8 cellular contexts compared by ENCODE assay signal in genomic region chr2:42770288-42771131, GRCh38. TPM values are rescaled to one million over a fixed set of nuclear protein-coding genes. Genes with fewer than 3 reads are reported as not detected.
DNase-seq lines count a peak whose midpoint lies in the region; ATAC-seq, FAIRE-seq and TF ChIP-seq lines count a peak whose summit lies in the region.

No MANE protein-coding gene starts in this region.

- H3K9me3 ChIP-seq in DND-41 (ENCODE audit: insufficient read depth, low read length, severe bottlenecking) (no peaks in the 10 kb centered on the region), K562 (replicated peaks; ENCODE audit: control insufficient read depth, insufficient read depth, low read depth, low read length) (no peaks in the 10 kb centered on the region), HepG2 (ENCODE audit: low read length) (no peaks in the 10 kb centered on the region)

- TF ChIP-seq EP300 in K562 (IDR thresholded peaks at IDR 0.05; ENCODE audit: low read length) = no peak
- no peak for TF ChIP-seq EP300 in HepG2 (IDR thresholded peaks at IDR 0.05; ENCODE audit: low read depth in 2 of 2, low read length in 2 of 2)
- no peak for TF ChIP-seq EP300 in HepG2 (CRISPR knock-in tag; IDR thresholded peaks at IDR 0.05; ENCODE audit: borderline replicate concordance)

- ATAC-seq in DND-41 (ENCODE audit: insufficient read depth, low read depth) = peak; percentile 56; the same call in 2 of the 3 replicates
- ATAC-seq in K562 = peak; percentile 99
- ATAC-seq in HepG2 = peak; percentile 90
- no peak for ATAC-seq in HG02610 (IDR thresholded peaks at IDR 0.05; ENCODE audit: unreplicated experiment)

- BruUV-seq in K562 (replicated peaks; lab: Mats Ljungman, UMichigan) (no TSS peak), HepG2 (replicated peaks; lab: Mats Ljungman, UMichigan) (no TSS peak)

- CTCF ChIA-PET in K562 (lab: Yijun Ruan, JAX; ENCODE audit: low intra/inter-chr PET ratio) = interaction anchor here (0.6 to 1.4 kb wide), 4 partner anchors 107 to 675 kb away, joined by 3 to 6 read pairs (median 4); no protein-coding TSS in a partner anchor
- CTCF ChIA-PET in HepG2 (lab: Yijun Ruan, JAX; ENCODE audit: low intra/inter-chr PET ratio, low total read pairs) = interaction anchor here (1.1 kb wide), 1 partner anchor 24 kb away, joined by 3 read pairs; no protein-coding TSS in a partner anchor

- H3K79me2 ChIP-seq in DND-41 (ENCODE audit: insufficient read depth, low read length) (no peaks in the 10 kb centered on the region), K562 (ENCODE audit: control insufficient read depth, insufficient read depth, low read length) (no peaks in the 10 kb centered on the region), HepG2 (ENCODE audit: insufficient read depth, low read length) (no peaks in the 10 kb centered on the region)

- TF ChIP-seq CTCF in DND-41 (IDR thresholded peaks at IDR 0.05; ENCODE audit: borderline replicate concordance, extremely low read depth, low read length, poor library complexity, severe bottlenecking) = peak; percentile 43
- TF ChIP-seq CTCF in K562 (IDR thresholded peaks at IDR 0.05 in 2 of 3, conservative IDR thresholded peaks at IDR 0.05 in 1 of 3; ENCODE audit: insufficient read depth in 2 of 3, low read depth in 1 of 3, low read length in 3 of 3) = peak; percentile 94 to 100 (median 99)
- TF ChIP-seq CTCF in HepG2 (CRISPR knock-in tag; IDR thresholded peaks at IDR 0.05) = peak; percentile 82

- TF ChIP-seq RAD21 in K562 (CRISPR knock-in tag; conservative IDR thresholded peaks at IDR 0.05 in 1 of 2, IDR thresholded peaks at IDR 0.05 in 1 of 2) (peak; percentile 68 to 89), HepG2 (CRISPR knock-in tag; IDR thresholded peaks at IDR 0.05) (peak; percentile 75)

- no peak for FAIRE-seq in H54 (lab: Jason Lieb, UNC)
- FAIRE-seq in K562 (lab: Jason Lieb, UNC) = peak; percentile 95
- FAIRE-seq in HepG2 (lab: Jason Lieb, UNC) = peak; percentile 72

- no peak overlapping the region for H3K4me3 ChIP-seq in DND-41 (ENCODE audit: low read depth in 1 of 2, low read length in 2 of 2)
- H3K4me3 ChIP-seq in K562 = no peak overlapping the region
- H3K4me3 ChIP-seq in HepG2 (replicated peaks in 1 of 3; ENCODE audit: insufficient read depth in 1 of 3, low read depth in 2 of 3, low read length in 3 of 3) = no peak overlapping the region

- H3K9ac ChIP-seq in DND-41 (ENCODE audit: low read depth, low read length) = no peak overlapping the region
- peak overlapping the region in 1 of 2 experiments; percentile 36; a peak in 2 of 4 replicates for H3K9ac ChIP-seq in K562 (ENCODE audit: insufficient read depth in 1 of 2, low read depth in 2 of 2, low read length in 2 of 2)
- H3K9ac ChIP-seq in HepG2 (ENCODE audit: insufficient read depth, low read depth, low read length) = no peak overlapping the region

- TF ChIP-seq POLR2A in H54 (IDR thresholded peaks at IDR 0.05; ENCODE audit: low read depth, low read length) (no peak), K562 (conservative IDR thresholded peaks at IDR 0.05) (no peak), HepG2 (IDR thresholded peaks at IDR 0.05; ENCODE audit: insufficient read depth in 1 of 2, low read depth in 2 of 2, low read length in 2 of 2) (peak in 1 of 2 experiments; percentile 18; a peak in 1 of 4 replicates)

- no peak overlapping the region for H3K4me2 ChIP-seq in DND-41 (ENCODE audit: insufficient read depth, low read length)
- 0 out of 2 replicates have a peak overlapping the region, but pooled peaks have one; percentile 4 for H3K4me2 ChIP-seq in K562 (ENCODE audit: insufficient read depth, low read length)
- no peak overlapping the region for H3K4me2 ChIP-seq in HepG2 (ENCODE audit: low read depth, low read length)

- H3K27me3 ChIP-seq in DND-41 (ENCODE audit: insufficient read depth, low read length, poor library complexity) = no peaks in the 10 kb centered on the region
- no peaks in the 10 kb centered on the region for H3K27me3 ChIP-seq in K562 (ENCODE audit: control insufficient read depth in 2 of 2, insufficient read depth in 2 of 2, low read length in 2 of 2)
- no peaks in the 10 kb centered on the region for H3K27me3 ChIP-seq in HepG2 (ENCODE audit: control insufficient read depth in 1 of 2, insufficient read depth in 2 of 2, low read length in 2 of 2)

- no peaks in the 10 kb centered on the region for H3K4me1 ChIP-seq in DND-41 (ENCODE audit: insufficient read depth, low read length)
- peaks cover 0 to 13% of the 10 kb centered on the region in 2 experiments; a peak in 2 of 5 replicates for H3K4me1 ChIP-seq in K562 (replicated peaks in 1 of 2; ENCODE audit: control insufficient read depth in 2 of 2, insufficient read depth in 2 of 2, low read length in 2 of 2)
- H3K4me1 ChIP-seq in HepG2 (ENCODE audit: insufficient read depth, low read length) = no peaks in the 10 kb centered on the region

- H3K36me3 ChIP-seq in DND-41 (ENCODE audit: insufficient read depth, low read length) = no peaks in the 10 kb centered on the region
- H3K36me3 ChIP-seq in K562 (ENCODE audit: control insufficient read depth, insufficient read depth, low read length) = no peaks in the 10 kb centered on the region
- peaks cover 1 to 3% of the 10 kb centered on the region in 2 experiments; a peak in 4 of 5 replicates for H3K36me3 ChIP-seq in HepG2 (replicated peaks in 1 of 2; ENCODE audit: control insufficient read depth in 1 of 2, insufficient read depth in 2 of 2, low read length in 2 of 2)

- WGBS in K562 (ENCODE audit: insufficient coverage, low coverage, missing lambda C conversion rate) = 20% methylated on average over 16 of the region's 19 CpGs
- WGBS in HepG2 (ENCODE audit: low lambda C conversion rate) = 87% methylated on average over 19 of the region's 19 CpGs

- DNase-seq in DND-41 (no peak), H54 (ENCODE audit: insufficient read length, low spot score) (peak; percentile 63), NCI-H226 (peak; percentile 22), K562 (ENCODE audit: extremely low read depth in 1 of 4, low spot score in 3 of 4) (peak; percentile 85 to 88 (median 86)), HepG2 (ENCODE audit: low spot score) (peak; percentile 73), DMS114 treated with DMSO at 0.1 percent for 48 hours (lab: John Stamatoyannopoulos, UW; ENCODE audit: unreplicated experiment) (no peak), GOT3 (lab: John Stamatoyannopoulos, UW) (no peak)

- H3K27ac ChIP-seq in DND-41 (ENCODE audit: low read length) = no peak overlapping the region
- no peak overlapping the region for H3K27ac ChIP-seq in K562 (ENCODE audit: extremely low read depth, low read depth, low read length)
- no peak overlapping the region for H3K27ac ChIP-seq in HepG2 (ENCODE audit: extremely low read length, insufficient read depth, low read length)

- no peak overlapping the region for H2AFZ ChIP-seq in DND-41 (ENCODE audit: low read depth, low read length)
- peak overlapping the region; percentile 85 for H2AFZ ChIP-seq in K562 (ENCODE audit: low read depth, low read length)
- H2AFZ ChIP-seq in HepG2 (ENCODE audit: low read length) = no peak overlapping the region

- POLR2A ChIA-PET in K562 (lab: Yijun Ruan, JAX) (interaction anchor here (1.2 kb wide), 1 partner anchor 18 kb away, joined by 3 read pairs; no protein-coding TSS in a partner anchor), HepG2 (lab: Yijun Ruan, JAX) (no interaction called here)

- H4K20me1 ChIP-seq in DND-41 (ENCODE audit: insufficient read depth, low read length) (no peaks in the 10 kb centered on the region), K562 (replicated peaks; ENCODE audit: control insufficient read depth, insufficient read depth, low read length) (no peaks in the 10 kb centered on the region), HepG2 (ENCODE audit: insufficient read depth, low read length) (no peaks in the 10 kb centered on the region)

- intact Hi-C loops in K562 (cut with micrococcal nuclease) (loop anchor here (1.0 to 2.0 kb wide), 2 partner anchors 257 to 276 kb away; no protein-coding TSS in a partner anchor), HepG2 (cut with micrococcal nuclease; ENCODE audit: unreplicated experiment) (no loop called here)

- no peaks in the 10 kb centered on the region for H3K9me1 ChIP-seq in K562 (ENCODE audit: control insufficient read depth, insufficient read depth, low read length)

- in situ Hi-C loops in K562 (cut with MboI) (no loop called here), HepG2 (cut with HindIII; ENCODE audit: extremely low pct_ligation_motif_present, low pct_unique_long_range_greater_than_20kb) (no loop called here)

RNA-seq across cellular contexts. Expression of gene OXER1, which starts 6.6 kb away (rescaled TPM):
- not detected in 2 replicates for total RNA-seq in K562 (2011; cell fraction: chromatin; rRNA removed; ENCODE audit: low replicate concordance)
- not detected in 2 replicates for total RNA-seq in K562 (2011; cell fraction: nucleolus; rRNA removed)
- total RNA-seq in K562 (2011; cell fraction: nucleoplasm; rRNA removed) = not detected in 2 replicates
- total RNA-seq in K562 (2014; rRNA removed) (not detected in 2 replicates), K562 (2014; rRNA removed; fragmentation: Illumina TruSeq; extraction: Trizol) (not detected in 2 replicates), K562 (2015; rRNA removed; fragmentation: Illumina TruSeq; extraction: Trizol) (not detected in 2 replicates), K562 (2021) (not detected in 2 replicates), HepG2 (2016; rRNA removed; fragmentation: Illumina TruSeq; extraction: Trizol) (6.5 and 8.0 TPM in 2 replicates)
- polyA plus RNA-seq in K562 (2011; rRNA removed) (not detected in 2 replicates), K562 (2014; fragmentation: Illumina TruSeq; extraction: Trizol) (not detected in 2 replicates), K562 (2014; fragmentation: Nextera tagmentation; extraction: Ambion mirVana) (not detected), K562 (2014; rRNA removed) (not detected in 2 replicates), HepG2 (2011; rRNA removed) (9.0 and 11.3 TPM in 2 replicates)
- not detected in 2 replicates for polyA plus RNA-seq in K562 (2011; cell fraction: cytosol; rRNA removed)
- polyA plus RNA-seq in K562 (2011; cell fraction: nucleus; rRNA removed) = not detected in 2 replicates
- polyA plus RNA-seq in K562 (2012) = not detected in 2 replicates
- polyA minus RNA-seq in K562 (2011; rRNA and poly(A)+ RNA removed) = not detected in 2 replicates
- polyA minus RNA-seq in K562 (2011; cell fraction: cytosol; rRNA and poly(A)+ RNA removed) = not detected in 2 replicates
- polyA minus RNA-seq in K562 (2011; cell fraction: nucleus; rRNA and poly(A)+ RNA removed) = not detected in 2 replicates
- 0.40 and 0.97 TPM in 2 replicates for total RNA-seq in HepG2 (2016; cell fraction: cytosol; rRNA removed; fragmentation: Illumina TruSeq; extraction: Trizol; ENCODE audit: low read depth)
- 5.2 and 7.1 TPM in 2 replicates for total RNA-seq in HepG2 (2016; cell fraction: insoluble cytoplasmic fraction; rRNA removed; fragmentation: Illumina TruSeq; extraction: Trizol)
- 2.6 TPM in 2 replicates for total RNA-seq in HepG2 (2016; cell fraction: membrane; rRNA removed; fragmentation: Illumina TruSeq; extraction: Trizol)
- total RNA-seq in HepG2 (2016; cell fraction: nucleus; rRNA removed; fragmentation: Illumina TruSeq; extraction: Trizol) = 6.6 and 6.8 TPM in 2 replicates
- 4.6 and 5.3 TPM in 2 replicates for polyA plus RNA-seq in HepG2 (2011; cell fraction: cytosol; rRNA removed)
- 50.2 and 58.5 TPM in 2 replicates for polyA plus RNA-seq in HepG2 (2011; cell fraction: nucleus; rRNA removed)
- polyA plus RNA-seq in HepG2 (2012) = 7.4 and 10.0 TPM in 2 replicates
- polyA plus RNA-seq in HepG2 (2016; cell fraction: cytosol; fragmentation: Illumina TruSeq; extraction: Trizol; ENCODE audit: low read depth) = 0.54 and 0.68 TPM in 2 replicates
- 6.9 and 8.9 TPM in 2 replicates for polyA plus RNA-seq in HepG2 (2016; cell fraction: insoluble cytoplasmic fraction; fragmentation: Illumina TruSeq; extraction: Trizol; ENCODE audit: low read depth)
- polyA plus RNA-seq in HepG2 (2016; cell fraction: membrane; fragmentation: Illumina TruSeq; extraction: Trizol; ENCODE audit: low read depth) = 1.8 and 2.0 TPM in 2 replicates
- 29.7 and 30.8 TPM in 2 replicates for polyA plus RNA-seq in HepG2 (2016; cell fraction: nucleus; fragmentation: Illumina TruSeq; extraction: Trizol; ENCODE audit: insufficient read depth, low read depth)
- polyA minus RNA-seq in HepG2 (2011; rRNA and poly(A)+ RNA removed; ENCODE audit: low replicate concordance) = 18.1 TPM in 1 of 2 replicates, not detected in the other
- polyA minus RNA-seq in HepG2 (2011; cell fraction: cytosol; rRNA and poly(A)+ RNA removed) = 4.5 and 5.7 TPM in 2 replicates
- polyA minus RNA-seq in HepG2 (2011; cell fraction: nucleus; rRNA and poly(A)+ RNA removed) = 7.3 and 8.8 TPM in 2 replicates

RNA-seq across cellular contexts. Expression of gene HAAO, which starts 21.9 kb away (rescaled TPM):
- not detected in 2 replicates for total RNA-seq in K562 (2011; cell fraction: chromatin; rRNA removed; ENCODE audit: low replicate concordance)
- not detected in 2 replicates for total RNA-seq in K562 (2011; cell fraction: nucleolus; rRNA removed)
- total RNA-seq in K562 (2011; cell fraction: nucleoplasm; rRNA removed) = not detected in 2 replicates
- total RNA-seq in K562 (2014; rRNA removed) = not detected in 2 replicates
- total RNA-seq in K562 (2014; rRNA removed; fragmentation: Illumina TruSeq; extraction: Trizol) = not detected in 2 replicates
- total RNA-seq in K562 (2015; rRNA removed; fragmentation: Illumina TruSeq; extraction: Trizol) = not detected in 2 replicates
- total RNA-seq in K562 (2021) = not detected in 2 replicates
- polyA plus RNA-seq in K562 (2011; rRNA removed) = not detected in 2 replicates
- polyA plus RNA-seq in K562 (2011; cell fraction: cytosol; rRNA removed) = not detected in 2 replicates
- polyA plus RNA-seq in K562 (2011; cell fraction: nucleus; rRNA removed) = not detected in 2 replicates
- not detected in 2 replicates for polyA plus RNA-seq in K562 (2012)
- not detected in 2 replicates for polyA plus RNA-seq in K562 (2014; fragmentation: Illumina TruSeq; extraction: Trizol)
- not detected for polyA plus RNA-seq in K562 (2014; fragmentation: Nextera tagmentation; extraction: Ambion mirVana)
- polyA plus RNA-seq in K562 (2014; rRNA removed) = not detected in 2 replicates
- not detected in 2 replicates for polyA minus RNA-seq in K562 (2011; rRNA and poly(A)+ RNA removed)
- polyA minus RNA-seq in K562 (2011; cell fraction: cytosol; rRNA and poly(A)+ RNA removed) = not detected in 2 replicates
- polyA minus RNA-seq in K562 (2011; cell fraction: nucleus; rRNA and poly(A)+ RNA removed) = not detected in 2 replicates
- 34.1 and 42.7 TPM in 2 replicates for total RNA-seq in HepG2 (2016; rRNA removed; fragmentation: Illumina TruSeq; extraction: Trizol)
- 15.3 and 15.6 TPM in 2 replicates for total RNA-seq in HepG2 (2016; cell fraction: cytosol; rRNA removed; fragmentation: Illumina TruSeq; extraction: Trizol; ENCODE audit: low read depth)
- total RNA-seq in HepG2 (2016; cell fraction: insoluble cytoplasmic fraction; rRNA removed; fragmentation: Illumina TruSeq; extraction: Trizol) = 29.0 and 39.0 TPM in 2 replicates
- total RNA-seq in HepG2 (2016; cell fraction: membrane; rRNA removed; fragmentation: Illumina TruSeq; extraction: Trizol) = 16.2 and 18.8 TPM in 2 replicates
- total RNA-seq in HepG2 (2016; cell fraction: nucleus; rRNA removed; fragmentation: Illumina TruSeq; extraction: Trizol) = 32.7 and 34.7 TPM in 2 replicates
- 35.2 and 36.1 TPM in 2 replicates for polyA plus RNA-seq in HepG2 (2011; rRNA removed)
- polyA plus RNA-seq in HepG2 (2011; cell fraction: cytosol; rRNA removed) = 21.6 and 34.6 TPM in 2 replicates
- 105 and 120 TPM in 2 replicates for polyA plus RNA-seq in HepG2 (2011; cell fraction: nucleus; rRNA removed)
- polyA plus RNA-seq in HepG2 (2012) = 24.0 and 29.7 TPM in 2 replicates
- 20.5 and 22.5 TPM in 2 replicates for polyA plus RNA-seq in HepG2 (2016; cell fraction: cytosol; fragmentation: Illumina TruSeq; extraction: Trizol; ENCODE audit: low read depth)
- 34.1 and 36.9 TPM in 2 replicates for polyA plus RNA-seq in HepG2 (2016; cell fraction: insoluble cytoplasmic fraction; fragmentation: Illumina TruSeq; extraction: Trizol; ENCODE audit: low read depth)
- polyA plus RNA-seq in HepG2 (2016; cell fraction: membrane; fragmentation: Illumina TruSeq; extraction: Trizol; ENCODE audit: low read depth) = 23.2 and 26.6 TPM in 2 replicates
- 70.0 and 73.3 TPM in 2 replicates for polyA plus RNA-seq in HepG2 (2016; cell fraction: nucleus; fragmentation: Illumina TruSeq; extraction: Trizol; ENCODE audit: insufficient read depth, low read depth)
- 0.28 and 57.0 TPM in 2 replicates for polyA minus RNA-seq in HepG2 (2011; rRNA and poly(A)+ RNA removed; ENCODE audit: low replicate concordance)
- polyA minus RNA-seq in HepG2 (2011; cell fraction: cytosol; rRNA and poly(A)+ RNA removed) = 15.6 and 18.8 TPM in 2 replicates
- 34.4 and 36.6 TPM in 2 replicates for polyA minus RNA-seq in HepG2 (2011; cell fraction: nucleus; rRNA and poly(A)+ RNA removed)

Comparison
In these comparisons a context has a peak if more than half of its experiments do, and no peak if none do; other contexts are left out.
1. DNase-seq: peak in H54 (single experiment), NCI-H226 (single experiment), K562 (4 of 4) and HepG2 (single experiment); none in DND-41 (single experiment), DMS114 treated with DMSO at 0.1 percent for 48 hours (single experiment) and GOT3 (single experiment).
2. CTCF ChIP-seq: peak in every context shown above with its lines; median percentile 99 in K562; 82 in HepG2; 43 in DND-41.
3. RNA of gene HAAO, which starts 21.9 kb away (total RNA-seq): 15.3 to 42.7 TPM in HepG2; not detected in K562; every median in the first group is over 10 times any median in the second.